In the genomic region with DNA sequence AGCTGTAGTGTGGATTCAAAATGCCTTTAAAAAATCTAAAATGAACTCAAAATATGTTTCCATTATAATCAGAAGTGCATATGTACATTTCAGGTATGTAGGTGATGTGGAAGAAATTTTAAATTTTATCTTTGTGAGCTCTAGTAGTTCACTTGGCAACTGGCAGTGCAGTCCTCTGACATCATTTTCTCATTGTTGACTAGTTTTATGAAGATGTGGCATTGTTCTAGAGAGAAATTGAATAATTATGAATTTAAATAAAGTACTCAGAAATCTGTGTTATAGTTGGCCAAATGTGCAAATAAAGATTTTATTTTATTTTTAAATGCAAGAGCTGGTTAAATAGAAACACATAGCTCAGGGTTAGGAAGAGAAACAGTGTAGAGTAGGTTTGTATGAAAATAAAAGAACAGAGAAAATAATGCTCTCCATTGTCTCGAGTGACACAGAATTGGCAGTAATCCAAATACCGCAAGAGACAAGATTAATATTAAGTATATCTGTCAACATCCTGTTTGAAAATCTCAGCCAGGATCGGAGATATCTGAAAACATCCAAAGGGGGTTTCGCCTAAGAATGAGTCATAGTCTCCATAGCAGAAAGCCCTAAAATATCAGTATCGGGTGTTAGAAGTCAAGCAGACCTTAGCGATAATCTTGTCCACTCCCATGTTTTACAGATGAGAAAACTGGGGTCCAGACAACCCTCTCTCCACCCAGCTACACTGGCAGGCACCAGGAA, we compare ENCODE assay signal across 11 cellular contexts.
DNase-seq lines count a peak whose midpoint lies in the region; ATAC-seq and TF ChIP-seq lines count a peak whose summit lies in the region.
"Had no signal": no experiment of that assay in that cellular context is flagged by ENCODE, and none has a peak within 500 bp of the region (broad histone marks: within the 10 kb centered on the region; RNA-seq: fewer than 3 reads in every experiment).

No MANE protein-coding gene starts in this region.

- H3K4me2 ChIP-seq in DND-41 (ENCODE audit: insufficient read depth, low read length) (no peak overlapping the region), mammary epithelial cell (ENCODE audit: insufficient read depth, low read depth, low read length) (peak overlapping the region; percentile 72), neural progenitor cell (no peak overlapping the region)

- H3K9ac ChIP-seq in DND-41 (ENCODE audit: low read depth, low read length) (no peak overlapping the region), mammary epithelial cell (ENCODE audit: insufficient read depth, low read length) (peak overlapping the region; percentile 36), neural progenitor cell (no peak overlapping the region)

- no peak for TF ChIP-seq CTCF in DND-41 (IDR thresholded peaks at IDR 0.05; ENCODE audit: borderline replicate concordance, extremely low read depth, low read length, poor library complexity, severe bottlenecking)
- TF ChIP-seq CTCF in mammary epithelial cell (conservative IDR thresholded peaks at IDR 0.05 in 1 of 2, IDR thresholded peaks at IDR 0.05 in 1 of 2; ENCODE audit: extremely low read depth in 1 of 2, insufficient read depth in 1 of 2, low read depth in 1 of 2, low read length in 2 of 2): no peak
- no peak for TF ChIP-seq CTCF in neural progenitor cell (IDR thresholded peaks at IDR 0.05)

- H3K27me3 ChIP-seq in DND-41 (ENCODE audit: insufficient read depth, low read length, poor library complexity): peaks cover 4% of the 10 kb centered on the region
- H3K27me3 ChIP-seq in mammary epithelial cell (ENCODE audit: insufficient read depth, low read length): no peaks in the 10 kb centered on the region
- H3K27me3 ChIP-seq in naive thymus-derived CD4-positive, alpha-beta T cell (ENCODE audit: control insufficient read depth in 2 of 2, insufficient read depth in 2 of 2, low read length in 2 of 2): no peaks in the 10 kb centered on the region
- H3K27me3 ChIP-seq in neural progenitor cell: no peaks in the 10 kb centered on the region

- H4K20me1 ChIP-seq in DND-41 (ENCODE audit: insufficient read depth, low read length): no peaks in the 10 kb centered on the region
- no peaks in the 10 kb centered on the region for H4K20me1 ChIP-seq in mammary epithelial cell (ENCODE audit: insufficient read depth, low read length)
- H4K20me1 ChIP-seq in neural progenitor cell (ENCODE audit: low read depth): no peaks in the 10 kb centered on the region

- H3K36me3 Mint-ChIP-seq in naive thymus-derived CD4-positive, alpha-beta T cell: no peaks in the 10 kb centered on the region
- H3K36me3 Mint-ChIP-seq in immature natural killer cell (no peaks in the 10 kb centered on the region), neural progenitor cell (no peaks in the 10 kb centered on the region)
- H3K36me3 Mint-ChIP-seq: activated naive CD8-positive, alpha-beta T cell had no signal

- POLR2A ChIA-PET in naive thymus-derived CD4-positive, alpha-beta T cell (lab: Charles Lee): no interaction called here

- H3F3A ChIP-seq in neural progenitor cell (ENCODE audit: low read depth): no peaks in the 10 kb centered on the region

- H3K79me2 ChIP-seq in DND-41 (ENCODE audit: insufficient read depth, low read length): no peaks in the 10 kb centered on the region
- no peaks in the 10 kb centered on the region for H3K79me2 ChIP-seq in mammary epithelial cell (ENCODE audit: insufficient read depth, low read length)
- no peaks in the 10 kb centered on the region for H3K79me2 ChIP-seq in neural progenitor cell (ENCODE audit: low read depth)

- dilution Hi-C loops in mammary epithelial cell (cut with HindIII; ENCODE audit: low sequenced_read_pairs): no loop called here

- no peaks in the 10 kb centered on the region for H3K4me1 ChIP-seq in DND-41 (ENCODE audit: insufficient read depth, low read length)
- H3K4me1 ChIP-seq in mammary epithelial cell (ENCODE audit: insufficient read depth, low read length): peaks cover 21% of the 10 kb centered on the region
- no peaks in the 10 kb centered on the region for H3K4me1 ChIP-seq in naive thymus-derived CD4-positive, alpha-beta T cell (ENCODE audit: control insufficient read depth in 2 of 2, insufficient read depth in 2 of 2, low read length in 2 of 2)
- H3K4me1 ChIP-seq in neural progenitor cell: no peaks in the 10 kb centered on the region

- ATAC-seq in DND-41 (ENCODE audit: insufficient read depth, low read depth): 0 out of 3 replicates have a peak, but pooled peaks have one; percentile 33
- peak; percentile 46 for ATAC-seq in naive thymus-derived CD4-positive, alpha-beta T cell

- no peak overlapping the region for H3K4me3 ChIP-seq in DND-41 (ENCODE audit: low read depth in 1 of 2, low read length in 2 of 2)
- peak overlapping the region in 1 of 3 experiments; percentile 39 for H3K4me3 ChIP-seq in mammary epithelial cell (replicated peaks in 1 of 3; ENCODE audit: insufficient read depth in 1 of 3, low read depth in 2 of 3, low read length in 3 of 3)
- H3K4me3 ChIP-seq in naive thymus-derived CD4-positive, alpha-beta T cell (ENCODE audit: low read length): no peak overlapping the region
- H3K4me3 ChIP-seq in neural progenitor cell: no peak overlapping the region

- H3K27ac ChIP-seq in DND-41 (ENCODE audit: low read length) (no peak overlapping the region), mammary epithelial cell (ENCODE audit: insufficient read depth, low read depth, low read length) (peak overlapping the region; percentile 79), neural progenitor cell (no peak overlapping the region)
- H3K27ac ChIP-seq in naive thymus-derived CD4-positive, alpha-beta T cell (ENCODE audit: low read depth, low read length): no peak overlapping the region

- H3K4me3 Mint-ChIP-seq in naive thymus-derived CD4-positive, alpha-beta T cell: no peak overlapping the region
- H3K4me3 Mint-ChIP-seq in immature natural killer cell (no peak overlapping the region), neural progenitor cell (no peak overlapping the region)
- H3K4me3 Mint-ChIP-seq: activated naive CD8-positive, alpha-beta T cell had no signal

- CTCF ChIA-PET in mammary epithelial cell (lab: Charles Lee; ENCODE audit: low non-redundant PET): no interaction called here
- CTCF ChIA-PET in naive thymus-derived CD4-positive, alpha-beta T cell (lab: Charles Lee): no interaction called here

- peaks cover 0 to 3% (median 0%) of the 10 kb centered on the region in 5 donors for H3K27me3 Mint-ChIP-seq in naive thymus-derived CD4-positive, alpha-beta T cell
- H3K27me3 Mint-ChIP-seq in immature natural killer cell (ENCODE audit: low read depth in 3 of 3) (peaks cover 0 to 3% (median 0%) of the 10 kb centered on the region in 3 donors), neural progenitor cell (ENCODE audit: insufficient read depth, low read depth) (peaks cover 2% of the 10 kb centered on the region)
- H3K27me3 Mint-ChIP-seq: activated naive CD8-positive, alpha-beta T cell had no signal

- WGBS in mammary epithelial cell (ENCODE audit: low coverage, missing lambda C conversion rate): 0% methylated on average over 6 of the region's 6 CpGs

- BruUV-seq in mammary epithelial cell (replicated peaks; lab: Mats Ljungman, UMichigan): no TSS peak

- no peak for DNase-seq in DND-41
- peak; percentile 57 for DNase-seq in NCI-H146 (lab: John Stamatoyannopoulos, UW)
- DNase-seq in mammary epithelial cell: peak; percentile 89
- DNase-seq in naive thymus-derived CD4-positive, alpha-beta T cell: no peak
- no peak for DNase-seq in immature natural killer cell
- no peak for DNase-seq in MV-4-11 (lab: John Stamatoyannopoulos, UW)
- no peak for DNase-seq in dedifferentiated amniotic fluid mesenchymal stem cell (ENCODE audit: extremely low spot score)
- no peak for DNase-seq in neural progenitor cell (ENCODE audit: low spot score)
- DNase-seq: stimulated activated CD4-positive, alpha-beta T cell treated with anti-CD3 and anti-CD28 coated beads, Interleukin-4, amount 100 ng/mL, for 24 hours; SW 1271 had no signal

- H3K36me3 ChIP-seq in DND-41 (ENCODE audit: insufficient read depth, low read length) (no peaks in the 10 kb centered on the region), mammary epithelial cell (ENCODE audit: insufficient read depth, low read length) (no peaks in the 10 kb centered on the region), neural progenitor cell (no peaks in the 10 kb centered on the region)
- no peaks in the 10 kb centered on the region for H3K36me3 ChIP-seq in naive thymus-derived CD4-positive, alpha-beta T cell (ENCODE audit: control insufficient read depth in 2 of 3, insufficient read depth in 3 of 3, low read length in 3 of 3)

- in situ Hi-C loops in mammary epithelial cell (cut with MboI; ENCODE audit: low sequenced_read_pairs in 2 of 2): no loop called here

- intact Hi-C loops in mammary epithelial cell (cut with micrococcal nuclease): loop anchor here (5.0 kb wide), 1 partner anchor 190 kb away; a partner anchor contains a TSS
- intact Hi-C loops in naive thymus-derived CD4-positive, alpha-beta T cell (cut with micrococcal nuclease): no loop called here

- no peak overlapping the region for H3K27ac Mint-ChIP-seq in naive thymus-derived CD4-positive, alpha-beta T cell
- H3K27ac Mint-ChIP-seq in immature natural killer cell (no peak overlapping the region), neural progenitor cell (no peak overlapping the region)
- H3K27ac Mint-ChIP-seq: activated naive CD8-positive, alpha-beta T cell had no signal

- no peak overlapping the region for H2AFZ ChIP-seq in DND-41 (ENCODE audit: low read depth, low read length)
- H2AFZ ChIP-seq in mammary epithelial cell (ENCODE audit: low read depth, low read length): peak overlapping the region; percentile 83
- no peak overlapping the region for H2AFZ ChIP-seq in neural progenitor cell (replicated peaks)

- H3K4me1 Mint-ChIP-seq in naive thymus-derived CD4-positive, alpha-beta T cell: no peaks in the 10 kb centered on the region
- H3K4me1 Mint-ChIP-seq in immature natural killer cell: no peaks in the 10 kb centered on the region
- H3K4me1 Mint-ChIP-seq in neural progenitor cell: peaks cover 3% of the 10 kb centered on the region

- no peaks in the 10 kb centered on the region for H3K9me3 ChIP-seq in DND-41 (ENCODE audit: insufficient read depth, low read length, severe bottlenecking)
- no peaks in the 10 kb centered on the region for H3K9me3 ChIP-seq in mammary epithelial cell (replicated peaks; ENCODE audit: insufficient read depth, low read length)
- H3K9me3 ChIP-seq in naive thymus-derived CD4-positive, alpha-beta T cell (ENCODE audit: control insufficient read depth in 2 of 3, low read length in 3 of 3): no peaks in the 10 kb centered on the region
- H3K9me3 ChIP-seq in neural progenitor cell (ENCODE audit: low read depth): no peaks in the 10 kb centered on the region

- no peaks in the 10 kb centered on the region for H3K9me3 Mint-ChIP-seq in naive thymus-derived CD4-positive, alpha-beta T cell
- H3K9me3 Mint-ChIP-seq in immature natural killer cell (no peaks in the 10 kb centered on the region), neural progenitor cell (no peaks in the 10 kb centered on the region)

Comparison
In these comparisons a context has a peak if more than half of its experiments do, and no peak if none do; other contexts are left out.
1. DNase-seq: peak in NCI-H146 (single experiment) and mammary epithelial cell (single experiment); none in DND-41 (single experiment), naive thymus-derived CD4-positive, alpha-beta T cell (0 of 9), immature natural killer cell (0 of 3), MV-4-11 (single experiment), dedifferentiated amniotic fluid mesenchymal stem cell (single experiment) and neural progenitor cell (single experiment).